In genomic region chr12:11648514-11649412, GRCh38 we compare ENCODE assay signal across 8 cellular contexts. TPM values are rescaled to one million over a fixed set of nuclear protein-coding genes. Genes with fewer than 3 reads are reported as not detected.
DNase-seq lines count a peak whose midpoint lies in the region; ATAC-seq and TF ChIP-seq lines count a peak whose summit lies in the region.

No MANE protein-coding gene starts in this region.

- H3K4me3 ChIP-seq in Jurkat, Clone E6-1 (ENCODE audit: low read length) = peak overlapping the region; percentile 78
- H3K4me3 ChIP-seq in fibroblast of mammary gland (ENCODE audit: control insufficient read depth, low read depth, low read length) = peak overlapping the region; percentile 64

- TF ChIP-seq CTCF in fibroblast of mammary gland (conservative IDR thresholded peaks at IDR 0.05; ENCODE audit: control insufficient read depth, insufficient read depth, low read depth, low read length) (no peak), natural killer cell (IDR thresholded peaks at IDR 0.05) (no peak)

- H3K27ac Mint-ChIP-seq in activated T-helper 17 cell treated with anti-CD3 and anti-CD28 coated beads, Interleukin-2, amount 50 U/mL, for 72 hours = peak overlapping the region; percentile 96
- peak overlapping the region; percentile 88 to 95 for H3K27ac Mint-ChIP-seq in natural killer cell
- peak overlapping the region; percentile 98 for H3K27ac Mint-ChIP-seq in stimulated activated naive CD8-positive, alpha-beta T cell treated with anti-CD3 and anti-CD28 coated beads, Interleukin-15, Interleukin-2, amounts not matched to agents 100 ng/mL and 50 ng/mL, for 24 hours

- H3K36me3 Mint-ChIP-seq in activated T-helper 17 cell treated with anti-CD3 and anti-CD28 coated beads, Interleukin-2, amount 50 U/mL, for 72 hours (ENCODE audit: low read depth) = peaks cover 45% of the 10 kb centered on the region
- no peaks in the 10 kb centered on the region for H3K36me3 Mint-ChIP-seq in natural killer cell
- no peaks in the 10 kb centered on the region for H3K36me3 Mint-ChIP-seq in stimulated activated naive CD8-positive, alpha-beta T cell treated with anti-CD3 and anti-CD28 coated beads, Interleukin-15, Interleukin-2, amounts not matched to agents 100 ng/mL and 50 ng/mL, for 24 hours (ENCODE audit: low read depth)

- DNase-seq in DMS79 (lab: John Stamatoyannopoulos, UW) (peak; percentile 89), fibroblast of mammary gland (ENCODE audit: low read depth) (peak; percentile 85), natural killer cell (peak; percentile 61)
- DNase-seq in Jurkat, Clone E6-1 (ENCODE audit: low read depth, low spot score) = peak; percentile 78

- no peaks in the 10 kb centered on the region for H3K27me3 Mint-ChIP-seq in activated T-helper 17 cell treated with anti-CD3 and anti-CD28 coated beads, Interleukin-2, amount 50 U/mL, for 72 hours
- H3K27me3 Mint-ChIP-seq in natural killer cell (ENCODE audit: low read depth in 2 of 2) = no peaks in the 10 kb centered on the region
- H3K27me3 Mint-ChIP-seq in stimulated activated naive CD8-positive, alpha-beta T cell treated with anti-CD3 and anti-CD28 coated beads, Interleukin-15, Interleukin-2, amounts not matched to agents 100 ng/mL and 50 ng/mL, for 24 hours = peaks cover 6% of the 10 kb centered on the region

- H3K9me3 Mint-ChIP-seq in activated T-helper 17 cell treated with anti-CD3 and anti-CD28 coated beads, Interleukin-2, amount 50 U/mL, for 72 hours = no peaks in the 10 kb centered on the region
- no peaks in the 10 kb centered on the region for H3K9me3 Mint-ChIP-seq in natural killer cell
- H3K9me3 Mint-ChIP-seq in stimulated activated naive CD8-positive, alpha-beta T cell treated with anti-CD3 and anti-CD28 coated beads, Interleukin-15, Interleukin-2, amounts not matched to agents 100 ng/mL and 50 ng/mL, for 24 hours = no peaks in the 10 kb centered on the region

- ATAC-seq in GM21619 (IDR thresholded peaks at IDR 0.05; ENCODE audit: unreplicated experiment) (peak; percentile 29), natural killer cell (peak; percentile 45 to 62 (median 49))
- ATAC-seq in activated T-helper 17 cell treated with anti-CD3 and anti-CD28 coated beads, Interleukin-2, amount 50 U/mL, for 72 hours (replicated peaks) = peak; percentile 22

- H3K4me3 Mint-ChIP-seq in activated T-helper 17 cell treated with anti-CD3 and anti-CD28 coated beads, Interleukin-2, amount 50 U/mL, for 72 hours = peak overlapping the region; percentile 92
- peak overlapping the region; percentile 98 for H3K4me3 Mint-ChIP-seq in natural killer cell
- peak overlapping the region; percentile 86 for H3K4me3 Mint-ChIP-seq in stimulated activated naive CD8-positive, alpha-beta T cell treated with anti-CD3 and anti-CD28 coated beads, Interleukin-15, Interleukin-2, amounts not matched to agents 100 ng/mL and 50 ng/mL, for 24 hours

- H3K4me1 Mint-ChIP-seq in activated T-helper 17 cell treated with anti-CD3 and anti-CD28 coated beads, Interleukin-2, amount 50 U/mL, for 72 hours = peaks cover 13% of the 10 kb centered on the region
- peaks cover 38% of the 10 kb centered on the region in 2 donors for H3K4me1 Mint-ChIP-seq in natural killer cell
- peaks cover 32% of the 10 kb centered on the region for H3K4me1 Mint-ChIP-seq in stimulated activated naive CD8-positive, alpha-beta T cell treated with anti-CD3 and anti-CD28 coated beads, Interleukin-15, Interleukin-2, amounts not matched to agents 100 ng/mL and 50 ng/mL, for 24 hours (ENCODE audit: low read depth)

- intact Hi-C loops in natural killer cell (cut with micrococcal nuclease) = no loop called here

TF ChIP-seq in PFSK-1, 5 proteins besides CTCF, POLR2A, EP300 and RAD21:
- TF ChIP-seq TAF1 (IDR thresholded peaks at IDR 0.05; ENCODE audit: borderline replicate concordance, insufficient read depth, low read length) (no peak), SIN3A (IDR thresholded peaks at IDR 0.05; ENCODE audit: borderline replicate concordance, insufficient read depth, low read length) (0 out of 2 replicates have a peak, but pooled peaks have one; percentile 39)

RNA-seq across cellular contexts. Expression of gene ETV6, which starts 0.7 kb away (rescaled TPM):
- 6.6 TPM for polyA plus RNA-seq in Jurkat, Clone E6-1 (2012; ENCODE audit: insufficient read depth, insufficient read length)
- polyA plus RNA-seq in PFSK-1 (2012; ENCODE audit: insufficient read length, low read depth) = 4.4 TPM
- total RNA-seq in activated T-helper 17 cell treated with anti-CD3 and anti-CD28 coated beads, Interleukin-2, amount 50 U/mL, for 72 hours = 10 to 100 TPM; 45.9 to 49.0 TPM
- 10 to 100 TPM; 38.9 to 49.5 (median 40.6) TPM for total RNA-seq in natural killer cell

Comparison
In these comparisons a context has a peak if more than half of its experiments do, and no peak if none do; other contexts are left out.
1. Peak in every context shown above with its lines: DNase-seq, ATAC-seq and H3K4me3 ChIP-seq.